1 cellular context compared by ENCODE assay signal in genomic region chr15:63553388-63553791, GRCh38.
TF ChIP-seq lines count a peak whose summit lies in the region.

No MANE protein-coding gene starts in this region.

TF ChIP-seq in GM12878, 131 proteins besides CTCF, POLR2A, EP300 and RAD21:
- TF ChIP-seq CREB1 (IDR thresholded peaks at IDR 0.05; ENCODE audit: low read depth) = no peak
- no peak for TF ChIP-seq NR2C1 (IDR thresholded peaks at IDR 0.05)
- TF ChIP-seq POU2F2 (IDR thresholded peaks at IDR 0.05; ENCODE audit: borderline replicate concordance, low read depth, low read length) = no peak
- no peak for TF ChIP-seq SRF (IDR thresholded peaks at IDR 0.05; ENCODE audit: low read depth in 2 of 2, low read length in 2 of 2)
- TF ChIP-seq RUNX3 (IDR thresholded peaks at IDR 0.05; ENCODE audit: low read length) = peak; percentile 76
- no peak for TF ChIP-seq GABPA (IDR thresholded peaks at IDR 0.05; ENCODE audit: low read depth)
